Comparison of ENCODE assay signal across 11 cellular contexts in genomic region chr10:72171175-72171630, GRCh38. TPM values are rescaled to one million over a fixed set of nuclear protein-coding genes. Genes with fewer than 3 reads are reported as not detected.
A peak's percentile ranks its signal among the peaks of the same experiment; 100 is the strongest.
DNase-seq lines count a peak whose midpoint lies in the region; ATAC-seq and TF ChIP-seq lines count a peak whose summit lies in the region.
"Had no signal": no experiment of that assay in that cellular context is flagged by ENCODE, and none has a peak within 500 bp of the region (broad histone marks: within the 10 kb centered on the region; RNA-seq: fewer than 3 reads in every experiment).

No MANE protein-coding gene starts in this region.

- peak; percentile 96 for DNase-seq in H4 (ENCODE audit: low spot score)
- no peak for DNase-seq in SK-N-SH
- peak; percentile 69 for DNase-seq in fibroblast of peridontal ligament (ENCODE audit: extremely low read depth)
- peak; percentile 38 for DNase-seq in skeletal muscle cell (ENCODE audit: low read depth)
- DNase-seq in glutamatergic neuron = no peak
- DNase-seq in naive thymus-derived CD4-positive, alpha-beta T cell = no peak
- DNase-seq: activated CD4-positive, alpha-beta T cell treated with anti-CD3 and anti-CD28 coated beads, Interleukin-2, amount 50 U/mL, for 4 hours; NCI-H446 treated with DMSO at 0.1 percent for 48 hours had no signal

- H3K9ac ChIP-seq in SK-N-SH = no peak overlapping the region

- peak in 1 of 2 experiments; percentile 91; a peak in 2 of 4 replicates for TF ChIP-seq EP300 in SK-N-SH (IDR thresholded peaks at IDR 0.05; ENCODE audit: borderline replicate concordance in 1 of 2, low read depth in 1 of 2, low read length in 1 of 2)

- H3K4me1 ChIP-seq in SK-N-SH (ENCODE audit: control insufficient read depth in 1 of 2, insufficient read depth in 2 of 2, low read depth in 1 of 2, low read length in 1 of 2) = peaks cover 12 to 38% of the 10 kb centered on the region in 2 experiments
- peaks cover 0 to 5% of the 10 kb centered on the region in 2 donors for H3K4me1 ChIP-seq in naive thymus-derived CD4-positive, alpha-beta T cell (ENCODE audit: control insufficient read depth in 2 of 2, insufficient read depth in 2 of 2, low read length in 2 of 2)

- ATAC-seq in GM19328 (IDR thresholded peaks at IDR 0.05; ENCODE audit: unreplicated experiment) (no peak), GM21529 (IDR thresholded peaks at IDR 0.05; ENCODE audit: unreplicated experiment) (no peak)
- no peak for ATAC-seq in naive thymus-derived CD4-positive, alpha-beta T cell

- H3K4me1 Mint-ChIP-seq in glutamatergic neuron (ENCODE audit: low read depth, unreplicated experiment) = no peaks in the 10 kb centered on the region
- peaks cover 9 to 26% (median 18%) of the 10 kb centered on the region in 7 donors for H3K4me1 Mint-ChIP-seq in naive thymus-derived CD4-positive, alpha-beta T cell

- H3K9me3 ChIP-seq in SK-N-SH = no peaks in the 10 kb centered on the region
- no peaks in the 10 kb centered on the region for H3K9me3 ChIP-seq in naive thymus-derived CD4-positive, alpha-beta T cell (ENCODE audit: control insufficient read depth in 2 of 3, low read length in 3 of 3)

- POLR2A ChIA-PET in SK-N-SH (lab: Yijun Ruan, JAX) = no interaction called here
- POLR2A ChIA-PET in naive thymus-derived CD4-positive, alpha-beta T cell (lab: Charles Lee) = no interaction called here

- H4K20me1 ChIP-seq in SK-N-SH (ENCODE audit: insufficient read depth) = no peaks in the 10 kb centered on the region

- H3F3A ChIP-seq in SK-N-SH (replicated peaks; ENCODE audit: insufficient read depth) = peaks cover 59% of the 10 kb centered on the region

- TF ChIP-seq CTCF in SK-N-SH (IDR thresholded peaks at IDR 0.05) (no peak), glutamatergic neuron (IDR thresholded peaks at IDR 0.05; ENCODE audit: partially characterized antibody, unreplicated experiment) (no peak)

- intact Hi-C loops in naive thymus-derived CD4-positive, alpha-beta T cell (cut with micrococcal nuclease) = no loop called here

- H3K79me2 ChIP-seq in SK-N-SH (ENCODE audit: insufficient read depth) = no peaks in the 10 kb centered on the region

- H3K27me3 ChIP-seq in SK-N-SH (ENCODE audit: insufficient read depth) = no peaks in the 10 kb centered on the region
- H3K27me3 ChIP-seq in naive thymus-derived CD4-positive, alpha-beta T cell (ENCODE audit: control insufficient read depth in 2 of 2, insufficient read depth in 2 of 2, low read length in 2 of 2) = no peaks in the 10 kb centered on the region

- H3K36me3 ChIP-seq in SK-N-SH (replicated peaks in 1 of 2; ENCODE audit: control insufficient read depth in 1 of 2, insufficient read depth in 2 of 2, low read length in 1 of 2) = no peaks in the 10 kb centered on the region
- H3K36me3 ChIP-seq in naive thymus-derived CD4-positive, alpha-beta T cell (ENCODE audit: control insufficient read depth in 2 of 3, insufficient read depth in 3 of 3, low read length in 3 of 3) = peaks cover 0 to 6% (median 0%) of the 10 kb centered on the region in 3 experiments

- H3K9me2 ChIP-seq in SK-N-SH = no peaks in the 10 kb centered on the region

- H3K4me3 Mint-ChIP-seq in glutamatergic neuron (ENCODE audit: unreplicated experiment) = no peak overlapping the region
- no peak overlapping the region for H3K4me3 Mint-ChIP-seq in naive thymus-derived CD4-positive, alpha-beta T cell

- H3K36me3 Mint-ChIP-seq in glutamatergic neuron (ENCODE audit: unreplicated experiment) = no peaks in the 10 kb centered on the region
- peaks cover 0 to 12% (median 8%) of the 10 kb centered on the region in 5 donors for H3K36me3 Mint-ChIP-seq in naive thymus-derived CD4-positive, alpha-beta T cell

- no peak for TF ChIP-seq RAD21 in SK-N-SH (IDR thresholded peaks at IDR 0.05; ENCODE audit: low read length)

- H3K27ac ChIP-seq in SK-N-SH (ENCODE audit: low read depth in 2 of 2, low read length in 1 of 2) = peak overlapping the region; percentile 5 to 83; a peak in 3 of 4 replicates
- no peak overlapping the region for H3K27ac ChIP-seq in naive thymus-derived CD4-positive, alpha-beta T cell (ENCODE audit: low read depth, low read length)

- CTCF ChIA-PET in SK-N-SH (lab: Yijun Ruan, JAX) = no interaction called here
- CTCF ChIA-PET in naive thymus-derived CD4-positive, alpha-beta T cell (lab: Charles Lee) = interaction anchor here (0.6 kb wide), 2 partner anchors 44 to 166 kb away, joined by 4 to 6 read pairs; partner anchors contain the start of gene ANAPC16

- no peaks in the 10 kb centered on the region for H3K9me3 Mint-ChIP-seq in glutamatergic neuron (ENCODE audit: unreplicated experiment)
- H3K9me3 Mint-ChIP-seq in naive thymus-derived CD4-positive, alpha-beta T cell = no peaks in the 10 kb centered on the region

- H2AFZ ChIP-seq in SK-N-SH (ENCODE audit: low read depth) = no peak overlapping the region

- H3K27ac Mint-ChIP-seq in glutamatergic neuron (ENCODE audit: unreplicated experiment) = no peak overlapping the region
- H3K27ac Mint-ChIP-seq in naive thymus-derived CD4-positive, alpha-beta T cell = peak overlapping the region in 3 of 9 donors; percentile 12 to 79 (median 44)

- no peak overlapping the region for H3K4me2 ChIP-seq in SK-N-SH

- WGBS in SK-N-SH (ENCODE audit: low lambda C conversion rate) = 28% methylated on average over 7 of the region's 7 CpGs

- no peaks in the 10 kb centered on the region for H3K27me3 Mint-ChIP-seq in glutamatergic neuron (ENCODE audit: unreplicated experiment)
- no peaks in the 10 kb centered on the region for H3K27me3 Mint-ChIP-seq in naive thymus-derived CD4-positive, alpha-beta T cell

- no peak overlapping the region for H3K4me3 ChIP-seq in SK-N-SH (ENCODE audit: low read depth in 2 of 2, low read length in 1 of 2)
- no peak overlapping the region for H3K4me3 ChIP-seq in skeletal muscle cell (ENCODE audit: low read depth, low read length)
- H3K4me3 ChIP-seq in naive thymus-derived CD4-positive, alpha-beta T cell (ENCODE audit: low read length) = no peak overlapping the region
- H3K4me3 ChIP-seq: skin epidermis had no signal

TF ChIP-seq in SK-N-SH, 30 proteins besides CTCF, POLR2A, EP300 and RAD21 (continues in another document):
- TF ChIP-seq MAX (IDR thresholded peaks at IDR 0.05; ENCODE audit: low read depth) = peak; percentile 41; the same call in 1 of the 2 replicates
- peak; percentile 45; the same call in 1 of the 2 replicates for TF ChIP-seq POLR2AphosphoS5 (IDR thresholded peaks at IDR 0.05; ENCODE audit: low read depth, low read length)
- peak; percentile 91 for TF ChIP-seq JUND (IDR thresholded peaks at IDR 0.05)
- TF ChIP-seq REST (IDR thresholded peaks at IDR 0.05; ENCODE audit: low read depth, low read length) = 0 out of 2 replicates have a peak, but pooled peaks have one; percentile 22
- no peak for TF ChIP-seq CHD2 (IDR thresholded peaks at IDR 0.05; ENCODE audit: low read length, partially characterized antibody)
- peak; percentile 33; the same call in 1 of the 2 replicates for TF ChIP-seq SIN3A (IDR thresholded peaks at IDR 0.05; ENCODE audit: borderline replicate concordance, low read depth, low read length)
- TF ChIP-seq TEAD4 (IDR thresholded peaks at IDR 0.05; ENCODE audit: borderline replicate concordance, insufficient read depth) = peak; percentile 96
- peak; percentile 88 for TF ChIP-seq NFIC (IDR thresholded peaks at IDR 0.05; ENCODE audit: borderline replicate concordance)
- peak; percentile 86 for TF ChIP-seq TCF12 (IDR thresholded peaks at IDR 0.05)
- peak; percentile 91; the same call in 1 of the 2 replicates for TF ChIP-seq FOSL2 (IDR thresholded peaks at IDR 0.05; ENCODE audit: borderline replicate concordance, low read depth)
- peak; percentile 97 for TF ChIP-seq RXRA (IDR thresholded peaks at IDR 0.05; ENCODE audit: borderline replicate concordance, low read depth)

RNA-seq across cellular contexts. Expression of gene ANAPC16, which starts 44.6 kb away (rescaled TPM):
- total RNA-seq in H4 (2014; rRNA removed; shearing (Covaris generic)) = 80.9 and 98.5 TPM in 2 replicates
- 45.2 and 65.7 TPM in 2 replicates for polyA plus RNA-seq in SK-N-SH (2012; rRNA removed)
- 81.1 and 87.8 TPM in 2 replicates for polyA plus RNA-seq in SK-N-SH (2012; cell fraction: cytosol; rRNA removed)
- 15.3 and 24.1 TPM in 2 replicates for polyA plus RNA-seq in SK-N-SH (2012; cell fraction: nucleus; rRNA removed)
- 37.0 TPM for total RNA-seq in glutamatergic neuron (ENCODE audit: unreplicated experiment)
- 100 to 1,000 TPM in 3 of 5 experiments, 10 to 100 TPM in 2; 85.5 to 131 (median 105) TPM for total RNA-seq in naive thymus-derived CD4-positive, alpha-beta T cell
- polyA plus RNA-seq in naive thymus-derived CD4-positive, alpha-beta T cell = 100 to 1,000 TPM; 318 to 445 TPM

RNA-seq across cellular contexts. Expression of gene ASCC1, which starts 44.9 kb away (rescaled TPM):
- total RNA-seq in H4 (2014; rRNA removed; shearing (Covaris generic)) = 47.3 and 51.5 TPM in 2 replicates
- 15.0 and 19.5 TPM in 2 replicates for polyA plus RNA-seq in SK-N-SH (2012; rRNA removed)
- 21.7 and 23.6 TPM in 2 replicates for polyA plus RNA-seq in SK-N-SH (2012; cell fraction: cytosol; rRNA removed)
- 9.3 and 14.7 TPM in 2 replicates for polyA plus RNA-seq in SK-N-SH (2012; cell fraction: nucleus; rRNA removed)
- 33.3 TPM for total RNA-seq in glutamatergic neuron (ENCODE audit: unreplicated experiment)
- 10 to 100 TPM; 19.4 to 33.1 (median 24.2) TPM for total RNA-seq in naive thymus-derived CD4-positive, alpha-beta T cell
- 10 to 100 TPM; 25.2 to 27.1 TPM for polyA plus RNA-seq in naive thymus-derived CD4-positive, alpha-beta T cell

Comparison
In these comparisons a context has a peak if more than half of its experiments do, and no peak if none do; other contexts are left out.
1. DNase-seq: peak in H4 (single experiment), fibroblast of peridontal ligament (single experiment) and skeletal muscle cell (single experiment); none in SK-N-SH (single experiment), glutamatergic neuron (single experiment) and naive thymus-derived CD4-positive, alpha-beta T cell (0 of 9).